ENCODE assay signal across 8 cellular contexts in genomic region chr5:154446183-154447073, GRCh38. TPM values are rescaled to one million over a fixed set of nuclear protein-coding genes. Genes with fewer than 3 reads are reported as not detected.
A peak's percentile ranks its signal among the peaks of the same experiment; 100 is the strongest.
DNase-seq lines count a peak whose midpoint lies in the region; ATAC-seq and TF ChIP-seq lines count a peak whose summit lies in the region.

No MANE protein-coding gene starts in this region.

- H3K4me3 ChIP-seq in LNCaP clone FGC (ENCODE audit: low read depth, low read length) = peak overlapping the region; percentile 99

- peaks cover 23% of the 10 kb centered on the region for H3K4me1 Mint-ChIP-seq in endothelial cell (ENCODE audit: unreplicated experiment)

- ATAC-seq in GM21786 (IDR thresholded peaks at IDR 0.05; ENCODE audit: unreplicated experiment) = peak; percentile 15

- no peaks in the 10 kb centered on the region for H3K9me3 Mint-ChIP-seq in endothelial cell (ENCODE audit: unreplicated experiment)

- H3K27me3 Mint-ChIP-seq in endothelial cell (ENCODE audit: unreplicated experiment) = peaks cover 3% of the 10 kb centered on the region

- DNase-seq in EL (peak; percentile 69), LNCaP clone FGC (ENCODE audit: low read depth) (no peak), endothelial cell (ENCODE audit: low spot score) (peak; percentile 62), midbrain (lab: John Stamatoyannopoulos, UW) (peak; percentile 23), SIG-M5 treated with dmso at 0.1 percent for 504 hours (lab: John Stamatoyannopoulos, UW; ENCODE audit: unreplicated experiment) (no peak)
- peak; percentile 40 for DNase-seq in activated CD8-positive, alpha-beta memory T cell treated with anti-CD3 and anti-CD28 coated beads, Interleukin-2, amount 50 U/mL, for 4 hours
- peak; percentile 4 for DNase-seq in stimulated activated CD8-positive, alpha-beta memory T cell treated with anti-CD3 and anti-CD28 coated beads, Interleukin-7, amount 100 ng/mL, for 24 hours (ENCODE audit: low read depth)

- H3K36me3 Mint-ChIP-seq in endothelial cell (ENCODE audit: low read depth, unreplicated experiment) = peaks cover 5% of the 10 kb centered on the region

- H3K4me3 Mint-ChIP-seq in endothelial cell (ENCODE audit: unreplicated experiment) = peak overlapping the region; percentile 93

- H3K27ac Mint-ChIP-seq in endothelial cell (ENCODE audit: unreplicated experiment) = no peak overlapping the region

- TF ChIP-seq CTCF in LNCaP clone FGC (IDR thresholded peaks at IDR 0.05; ENCODE audit: control insufficient read depth, extremely low read depth, insufficient read depth) (no peak), endothelial cell (IDR thresholded peaks at IDR 0.05; ENCODE audit: unreplicated experiment) (no peak)

RNA-seq across cellular contexts. Expression of gene SAP30L, which starts 0.6 kb away (rescaled TPM):
- 40.8 TPM for total RNA-seq in endothelial cell (ENCODE audit: unreplicated experiment)

RNA-seq across cellular contexts. Expression of gene HAND1, which starts 31.6 kb away (rescaled TPM):
- 0.95 TPM for total RNA-seq in endothelial cell (ENCODE audit: unreplicated experiment)

Comparison
In these comparisons a context has a peak if more than half of its experiments do, and no peak if none do; other contexts are left out.
1. DNase-seq: peak in EL (single experiment), activated CD8-positive, alpha-beta memory T cell treated with anti-CD3 and anti-CD28 coated beads, Interleukin-2, amount 50 U/mL, for 4 hours (single experiment), endothelial cell (single experiment), midbrain (single experiment) and stimulated activated CD8-positive, alpha-beta memory T cell treated with anti-CD3 and anti-CD28 coated beads, Interleukin-7, amount 100 ng/mL, for 24 hours (single experiment); none in LNCaP clone FGC (single experiment) and SIG-M5 treated with dmso at 0.1 percent for 504 hours (single experiment).